8 cellular contexts compared by ENCODE assay signal in genomic region chr3:123448503-123449091, GRCh38. TPM values are rescaled to one million over a fixed set of nuclear protein-coding genes. Genes with fewer than 3 reads are reported as not detected.
A peak's percentile ranks its signal among the peaks of the same experiment; 100 is the strongest.
DNase-seq lines count a peak whose midpoint lies in the region; ATAC-seq, FAIRE-seq and TF ChIP-seq lines count a peak whose summit lies in the region.

ADCY5 (minus strand) TSS chr3:123449090; CDS start chr3:123448545, 545 bp downstream.

- no peak within 1 kb of the TSS for H3K4me3 Mint-ChIP-seq in MCF 10A (ENCODE audit: unreplicated experiment)
- H3K4me3 Mint-ChIP-seq in stimulated activated memory B cell treated with anti-CD40 and anti-IgM and Interleukin-4, amounts not matched to agents 10 μg/mL and 1 μg/mL and 100 μg/mL, for 72 hours: peak within 1 kb of the TSS; percentile 39

- H3K4me1 ChIP-seq in body of pancreas (peaks cover 22% of the 10 kb centered on the region), kidney (ENCODE audit: control insufficient read depth in 1 of 2, insufficient read depth in 1 of 2, low read depth in 1 of 2, low read length in 2 of 2) (peaks cover 0 to 5% of the 10 kb centered on the region in 2 donors)

- H3K27me3 Mint-ChIP-seq in MCF 10A (ENCODE audit: insufficient read depth, unreplicated experiment): peaks cover 66% of the 10 kb centered on the region
- peaks cover 65% of the 10 kb centered on the region for H3K27me3 Mint-ChIP-seq in stimulated activated memory B cell treated with anti-CD40 and anti-IgM and Interleukin-4, amounts not matched to agents 10 μg/mL and 1 μg/mL and 100 μg/mL, for 72 hours

- DNase-seq in T47D (ENCODE audit: low read depth in 1 of 2, low spot score in 1 of 2): peak; percentile 40 to 61
- no peak for DNase-seq in MCF 10A (ENCODE audit: unreplicated experiment)
- DNase-seq in body of pancreas: peak; percentile 6 to 33 (median 22)
- DNase-seq in kidney: peak; percentile 82

- H3K27ac ChIP-seq in body of pancreas: peak within 1 kb of the TSS in 3 of 4 donors; percentile 62 to 80 (median 77)
- H3K27ac ChIP-seq in kidney (ENCODE audit: low read depth in 2 of 2, low read length in 2 of 2): peak within 1 kb of the TSS in 1 of 2 donors; percentile 51

- intact Hi-C loops in MCF 10A (cut with micrococcal nuclease): no loop called here
- intact Hi-C loops in body of pancreas (cut with DNase I): no loop called here
- intact Hi-C loops in kidney (cut with DNase I): no loop called here

- 4% methylated on average over 58 of the region's 71 CpGs; no CpG with 5 or more reads in 1 of the 2 donors for WGBS in body of pancreas, 2 donors

- H3K36me3 Mint-ChIP-seq in MCF 10A (ENCODE audit: insufficient read depth, unreplicated experiment): no peaks in the 10 kb centered on the region
- no peaks in the 10 kb centered on the region for H3K36me3 Mint-ChIP-seq in stimulated activated memory B cell treated with anti-CD40 and anti-IgM and Interleukin-4, amounts not matched to agents 10 μg/mL and 1 μg/mL and 100 μg/mL, for 72 hours

- CTCF ChIA-PET in MCF 10A (lab: Yijun Ruan, JAX): interaction anchor here (0.7 kb wide), 1 partner anchor 275 kb away, joined by 3 read pairs; no protein-coding TSS in a partner anchor

- H3K9me3 Mint-ChIP-seq in MCF 10A (ENCODE audit: unreplicated experiment): no peaks in the 10 kb centered on the region
- H3K9me3 Mint-ChIP-seq in stimulated activated memory B cell treated with anti-CD40 and anti-IgM and Interleukin-4, amounts not matched to agents 10 μg/mL and 1 μg/mL and 100 μg/mL, for 72 hours: no peaks in the 10 kb centered on the region

- H3K27me3 ChIP-seq in body of pancreas: peaks cover 0 to 21% of the 10 kb centered on the region in 2 donors

- H3K27ac Mint-ChIP-seq in MCF 10A (ENCODE audit: low read depth, unreplicated experiment): no peak within 1 kb of the TSS
- H3K27ac Mint-ChIP-seq in stimulated activated memory B cell treated with anti-CD40 and anti-IgM and Interleukin-4, amounts not matched to agents 10 μg/mL and 1 μg/mL and 100 μg/mL, for 72 hours: no peak within 1 kb of the TSS

- H3K4me1 Mint-ChIP-seq in MCF 10A (ENCODE audit: insufficient read depth, unreplicated experiment): peaks cover 3% of the 10 kb centered on the region
- H3K4me1 Mint-ChIP-seq in stimulated activated memory B cell treated with anti-CD40 and anti-IgM and Interleukin-4, amounts not matched to agents 10 μg/mL and 1 μg/mL and 100 μg/mL, for 72 hours: no peaks in the 10 kb centered on the region

- TF ChIP-seq CTCF in MCF 10A (IDR thresholded peaks at IDR 0.05; ENCODE audit: unreplicated experiment): no peak
- TF ChIP-seq CTCF in body of pancreas (IDR thresholded peaks at IDR 0.05): no peak
- no peak for TF ChIP-seq CTCF in kidney (IDR thresholded peaks at IDR 0.05; ENCODE audit: borderline replicate concordance, extremely low read depth, insufficient read depth)

- no peak for FAIRE-seq in kidney (lab: Jason Lieb, UNC)

- H3K9ac ChIP-seq in kidney (ENCODE audit: low read length in 2 of 2): peak within 1 kb of the TSS in 1 of 2 donors; percentile 34

- no peak for TF ChIP-seq POLR2A in body of pancreas (IDR thresholded peaks at IDR 0.05)

- H3K9me3 ChIP-seq in body of pancreas (no peaks in the 10 kb centered on the region), kidney (ENCODE audit: control insufficient read depth in 1 of 2, low read length in 2 of 2) (no peaks in the 10 kb centered on the region)

- peak within 1 kb of the TSS; percentile 24 to 43 for H3K4me3 ChIP-seq in body of pancreas
- H3K4me3 ChIP-seq in kidney (ENCODE audit: low read length in 2 of 2): peak within 1 kb of the TSS; percentile 50 to 55

- no TSS peak for BruUV-seq in MCF 10A (replicated peaks; lab: Mats Ljungman, UMichigan)

- no peaks in the 10 kb centered on the region for H3K36me3 ChIP-seq in body of pancreas (replicated peaks in 1 of 2; ENCODE audit: insufficient read depth in 1 of 2, low read depth in 2 of 2)
- H3K36me3 ChIP-seq in kidney (ENCODE audit: control insufficient read depth in 1 of 2, insufficient read depth in 2 of 2, low read length in 2 of 2): no peaks in the 10 kb centered on the region

- in situ Hi-C loops in T47D (cut with HindIII; ENCODE audit: low pct_unique_long_range_greater_than_20kb, low sequenced_read_pairs): no loop called here

- POLR2A ChIA-PET in MCF 10A (lab: Yijun Ruan, JAX): no interaction called here

- ATAC-seq in body of pancreas (peak; percentile 29), GM21619 (IDR thresholded peaks at IDR 0.05; ENCODE audit: unreplicated experiment) (no peak), HG03159 (IDR thresholded peaks at IDR 0.05; ENCODE audit: unreplicated experiment) (no peak), HG02610 (IDR thresholded peaks at IDR 0.05; ENCODE audit: unreplicated experiment) (no peak)
- ATAC-seq in stimulated activated memory B cell treated with anti-CD40 and anti-IgM and Interleukin-4, amounts not matched to agents 10 μg/mL and 1 μg/mL and 100 μg/mL, for 72 hours: no peak

RNA-seq across cellular contexts. Expression of gene ADCY5, which starts in this region (rescaled TPM):
- not detected in 2 replicates for total RNA-seq in MCF 10A (2022)
- 10 to 100 TPM; 10.6 to 18.8 TPM for total RNA-seq in body of pancreas
- total RNA-seq in kidney: 33.6 TPM
- 7.1 TPM for polyA plus RNA-seq in kidney (ENCODE audit: insufficient read depth, low read depth, low replicate concordance)

Comparison
In these comparisons a context has a peak if more than half of its experiments do, and no peak if none do; other contexts are left out.
1. RNA of gene ADCY5 (total RNA-seq): 33.6 TPM in kidney (single experiment) and 10.6 to 18.8 TPM in body of pancreas; not detected in MCF 10A; every median in the first group is over 10 times any median in the second.